16 cellular contexts compared by ENCODE assay signal in genomic region chr2:128348505-128349065, GRCh38. TPM values are rescaled to one million over a fixed set of nuclear protein-coding genes. Genes with fewer than 3 reads are reported as not detected.
DNase-seq lines count a peak whose midpoint lies in the region; ATAC-seq, FAIRE-seq and TF ChIP-seq lines count a peak whose summit lies in the region.
"Had no signal": no experiment of that assay in that cellular context is flagged by ENCODE, and none has a peak within 500 bp of the region (broad histone marks: within the 10 kb centered on the region; RNA-seq: fewer than 3 reads in every experiment).

No MANE protein-coding gene starts in this region.

- intact Hi-C loops in breast epithelium (cut with DNase I; ENCODE audit: low total_unique reads) (no loop called here), mammary epithelial cell (cut with micrococcal nuclease) (no loop called here), pancreas (cut with DNase I) (no loop called here), uterus (cut with DNase I; ENCODE audit: low total_unique reads) (no loop called here)

- DNase-seq in breast epithelium (ENCODE audit: low spot score in 2 of 2) = peak in 1 of 2 donors; percentile 17
- DNase-seq in mammary epithelial cell = no peak
- peak; percentile 55 for DNase-seq in fibroblast of villous mesenchyme (ENCODE audit: low read depth)
- DNase-seq in pancreas = peak in 1 of 6 donors; percentile 4
- DNase-seq in uterus = no peak
- no peak for DNase-seq in activated CD4-positive, alpha-beta T cell treated with anti-CD3 and anti-CD28 coated beads, Interleukin-2, amount 50 U/mL, for 4 hours
- DNase-seq in T-helper 9 cell = no peak
- no peak for DNase-seq in NCI-H524 treated with DMSO at 0.1 percent for 48 hours (lab: John Stamatoyannopoulos, UW)
- DNase-seq: activated CD4-positive, alpha-beta T cell treated with anti-CD3 and anti-CD28 coated beads, Interleukin-2, amount 10 ng/mL, durations not matched to agents 24 days and 14 days; activated T-cell treated with anti-CD3 and anti-CD28 coated beads, Interleukin-2, amount 50 U/mL, for 72 hours; MM.1S; NCI-H2081 treated with DMSO at 0.1 percent for 48 hours had no signal

- CTCF ChIA-PET in mammary epithelial cell (lab: Charles Lee; ENCODE audit: low non-redundant PET) = no interaction called here

- no peak for FAIRE-seq in pancreas (lab: Jason Lieb, UNC)
- FAIRE-seq: A204.1, colon, GM12891 had no signal

- no peak for TF ChIP-seq CTCF in breast epithelium (IDR thresholded peaks at IDR 0.05)
- no peak for TF ChIP-seq CTCF in mammary epithelial cell (conservative IDR thresholded peaks at IDR 0.05 in 1 of 2, IDR thresholded peaks at IDR 0.05 in 1 of 2; ENCODE audit: extremely low read depth in 1 of 2, insufficient read depth in 1 of 2, low read depth in 1 of 2, low read length in 2 of 2)
- no peak for TF ChIP-seq CTCF in fibroblast of villous mesenchyme (IDR thresholded peaks at IDR 0.05; ENCODE audit: insufficient read depth, low read depth, low read length)
- TF ChIP-seq CTCF in pancreas (IDR thresholded peaks at IDR 0.05) = no peak
- TF ChIP-seq CTCF in uterus (IDR thresholded peaks at IDR 0.05) = no peak

- in situ Hi-C loops in mammary epithelial cell (cut with MboI; ENCODE audit: low sequenced_read_pairs in 2 of 2) = no loop called here

- H4K20me1 ChIP-seq in mammary epithelial cell (ENCODE audit: insufficient read depth, low read length) = no peaks in the 10 kb centered on the region

- H3K4me3 ChIP-seq in breast epithelium = no peak overlapping the region
- no peak overlapping the region for H3K4me3 ChIP-seq in mammary epithelial cell (replicated peaks in 1 of 3; ENCODE audit: insufficient read depth in 1 of 3, low read depth in 2 of 3, low read length in 3 of 3)
- H3K4me3 ChIP-seq in fibroblast of villous mesenchyme (ENCODE audit: low read depth, low read length) = no peak overlapping the region
- H3K4me3 ChIP-seq in pancreas = no peak overlapping the region
- no peak overlapping the region for H3K4me3 ChIP-seq in uterus

- H3K36me3 ChIP-seq in breast epithelium (no peaks in the 10 kb centered on the region), mammary epithelial cell (ENCODE audit: insufficient read depth, low read length) (no peaks in the 10 kb centered on the region), pancreas (no peaks in the 10 kb centered on the region), uterus (no peaks in the 10 kb centered on the region)

- no peak overlapping the region for H2AFZ ChIP-seq in mammary epithelial cell (ENCODE audit: low read depth, low read length)

- dilution Hi-C loops in mammary epithelial cell (cut with HindIII; ENCODE audit: low sequenced_read_pairs) = no loop called here

- H3K4me2 ChIP-seq in mammary epithelial cell (ENCODE audit: insufficient read depth, low read depth, low read length) = no peak overlapping the region

- H3K79me2 ChIP-seq in mammary epithelial cell (ENCODE audit: insufficient read depth, low read length) = no peaks in the 10 kb centered on the region

- no TSS peak for BruUV-seq in mammary epithelial cell (replicated peaks; lab: Mats Ljungman, UMichigan)

- H3K9me3 ChIP-seq in breast epithelium = peaks cover 0 to 5% of the 10 kb centered on the region in 2 donors
- H3K9me3 ChIP-seq in mammary epithelial cell (replicated peaks; ENCODE audit: insufficient read depth, low read length) = peaks cover 5% of the 10 kb centered on the region
- H3K9me3 ChIP-seq in pancreas = no peaks in the 10 kb centered on the region
- H3K9me3 ChIP-seq in uterus = no peaks in the 10 kb centered on the region

- TF ChIP-seq POLR2A in breast epithelium (IDR thresholded peaks at IDR 0.05) (no peak), uterus (IDR thresholded peaks at IDR 0.05) (no peak)

- H3K4me1 ChIP-seq in breast epithelium (peaks cover 0 to 15% of the 10 kb centered on the region in 2 donors), mammary epithelial cell (ENCODE audit: insufficient read depth, low read length) (peaks cover 6% of the 10 kb centered on the region), pancreas (peaks cover 0 to 14% (median 13%) of the 10 kb centered on the region in 3 donors), uterus (peaks cover 0 to 13% of the 10 kb centered on the region in 2 donors)

- WGBS in mammary epithelial cell (ENCODE audit: low coverage, missing lambda C conversion rate) = 39% methylated on average over 6 of the region's 6 CpGs
- WGBS in pancreas, 2 donors = 82% methylated on average over 6 of the region's 6 CpGs

- no peak overlapping the region for H3K9ac ChIP-seq in mammary epithelial cell (ENCODE audit: insufficient read depth, low read length)

- ATAC-seq in pancreas = no peak
- ATAC-seq: activated T-cell treated with anti-CD3 and anti-CD28 coated beads, Interleukin-2, amount 50 U/mL, for 72 hours; CD8-positive, alpha-beta T cell had no signal

- no peaks in the 10 kb centered on the region for H3K27me3 ChIP-seq in breast epithelium
- H3K27me3 ChIP-seq in mammary epithelial cell (ENCODE audit: insufficient read depth, low read length) = no peaks in the 10 kb centered on the region
- no peaks in the 10 kb centered on the region for H3K27me3 ChIP-seq in pancreas
- no peaks in the 10 kb centered on the region for H3K27me3 ChIP-seq in uterus

- H3K27ac ChIP-seq in breast epithelium (peak overlapping the region; percentile 58 to 67), mammary epithelial cell (ENCODE audit: insufficient read depth, low read depth, low read length) (no peak overlapping the region), pancreas (peak overlapping the region; percentile 54 to 71 (median 64)), uterus (peak overlapping the region; percentile 78 to 80)

RNA-seq across cellular contexts. Expression of gene HS6ST1, which starts 29.9 kb away (rescaled TPM):
- total RNA-seq in breast epithelium (10 to 100 TPM; 15.7 to 38.6 (median 29.8) TPM), mammary epithelial cell (10 to 100 TPM; 22.7 to 61.0 TPM), fibroblast of villous mesenchyme (17.1 and 19.9 TPM in 2 replicates), pancreas (10 to 100 TPM; 20.7 to 47.8 (median 25.3) TPM), uterus (100 to 1,000 TPM in 1 of 4 donors, 10 to 100 TPM in 3; 22.7 to 198 (median 37.4) TPM)
- polyA plus RNA-seq in mammary epithelial cell (13.2 TPM), pancreas (10 to 100 TPM; 24.5 to 28.4 TPM)
- 11.2 TPM for polyA minus RNA-seq in mammary epithelial cell
